In genomic region chr2:127415593-127416485, GRCh38 we compare ENCODE assay signal across 8 cellular contexts. TPM values are rescaled to one million over a fixed set of nuclear protein-coding genes. Genes with fewer than 3 reads are reported as not detected.
DNase-seq lines count a peak whose midpoint lies in the region; ATAC-seq and TF ChIP-seq lines count a peak whose summit lies in the region.

No MANE protein-coding gene starts in this region.

- no peaks in the 10 kb centered on the region for H3K36me3 ChIP-seq in osteoblast (ENCODE audit: insufficient read depth, low read length)
- H3K36me3 ChIP-seq in thymus (ENCODE audit: control insufficient read depth, insufficient read depth) = no peaks in the 10 kb centered on the region

- H3K4me1 ChIP-seq in foreskin keratinocyte = peaks cover 10% of the 10 kb centered on the region
- H3K4me1 ChIP-seq in osteoblast (ENCODE audit: insufficient read depth, low read length) = peaks cover 28% of the 10 kb centered on the region
- peaks cover 20% of the 10 kb centered on the region for H3K4me1 ChIP-seq in thymus (ENCODE audit: control insufficient read depth, insufficient read depth, low read length)

- peak; percentile 61 for ATAC-seq in GM18873 (IDR thresholded peaks at IDR 0.05; ENCODE audit: low FRiP score, unreplicated experiment)
- ATAC-seq in HG03097 (IDR thresholded peaks at IDR 0.05; ENCODE audit: low FRiP score, unreplicated experiment) = peak; percentile 63
- ATAC-seq in foreskin keratinocyte = peak; percentile 85

- H3K4me3 ChIP-seq in osteoblast (ENCODE audit: insufficient read depth, low read length) (peak overlapping the region; percentile 54), thymus (ENCODE audit: low read length) (peak overlapping the region; percentile 48)

- no peaks in the 10 kb centered on the region for H3K79me2 ChIP-seq in osteoblast (ENCODE audit: insufficient read depth, low read length)

- H3K4me2 ChIP-seq in osteoblast (ENCODE audit: insufficient read depth, low read length) = peak overlapping the region; percentile 68

- TF ChIP-seq CTCF in foreskin keratinocyte (conservative IDR thresholded peaks at IDR 0.05) (peak; percentile 85), osteoblast (IDR thresholded peaks at IDR 0.05; ENCODE audit: extremely low read depth, low read depth, low read length) (peak; percentile 25)

- H3K27me3 ChIP-seq in foreskin keratinocyte = no peaks in the 10 kb centered on the region
- H3K27me3 ChIP-seq in osteoblast (ENCODE audit: insufficient read depth, low read length) = peaks cover 9% of the 10 kb centered on the region
- H3K27me3 ChIP-seq in thymus (ENCODE audit: control insufficient read depth, insufficient read depth) = no peaks in the 10 kb centered on the region

- peak overlapping the region; percentile 24 for H2AFZ ChIP-seq in osteoblast (ENCODE audit: low read length)

- DNase-seq in NCI-H748 treated with DMSO at 0.1 percent for 48 hours (lab: John Stamatoyannopoulos, UW) (peak; percentile 11), activated T-helper 1 cell treated with Interleukin-2 at 50 U/mL for 16 hours (ENCODE audit: low read depth) (peak; percentile 76), foreskin keratinocyte (peak; percentile 46 to 53), osteoblast (ENCODE audit: insufficient read length, low spot score, missing footprints) (peak; percentile 84), dedifferentiated amniotic fluid mesenchymal stem cell (ENCODE audit: extremely low spot score) (no peak)

- WGBS in thymus = 9% methylated on average over 53 of the region's 53 CpGs

- H3K9me3 ChIP-seq in osteoblast (ENCODE audit: low read depth, low read length) (no peaks in the 10 kb centered on the region), thymus (ENCODE audit: control insufficient read depth) (no peaks in the 10 kb centered on the region)

- no peaks in the 10 kb centered on the region for H4K20me1 ChIP-seq in osteoblast (ENCODE audit: insufficient read depth, low read length)

- H3K27ac ChIP-seq in foreskin keratinocyte (no peak overlapping the region), osteoblast (ENCODE audit: low read depth, low read length) (no peak overlapping the region), thymus (ENCODE audit: low read depth) (peak overlapping the region; percentile 65)

RNA-seq across cellular contexts. Expression of gene PROC, which starts 2.4 kb away (rescaled TPM):
- total RNA-seq in foreskin keratinocyte = 0.32 and 0.82 TPM in 2 replicates
- 0.18 and 0.74 TPM in 2 replicates for polyA plus RNA-seq in foreskin keratinocyte
- 0.29 TPM in 1 of 2 replicates, not detected in the other for total RNA-seq in osteoblast
- 2.5 TPM for polyA plus RNA-seq in thymus

RNA-seq across cellular contexts. Expression of gene MAP3K2, which starts 28.1 kb away (rescaled TPM):
- total RNA-seq in foreskin keratinocyte = 27.4 and 30.4 TPM in 2 replicates
- 2.0 and 2.3 TPM in 2 replicates for polyA plus RNA-seq in foreskin keratinocyte
- 64.1 and 65.4 TPM in 2 replicates for total RNA-seq in osteoblast
- polyA plus RNA-seq in thymus = 16.5 TPM
